In the genomic region with DNA sequence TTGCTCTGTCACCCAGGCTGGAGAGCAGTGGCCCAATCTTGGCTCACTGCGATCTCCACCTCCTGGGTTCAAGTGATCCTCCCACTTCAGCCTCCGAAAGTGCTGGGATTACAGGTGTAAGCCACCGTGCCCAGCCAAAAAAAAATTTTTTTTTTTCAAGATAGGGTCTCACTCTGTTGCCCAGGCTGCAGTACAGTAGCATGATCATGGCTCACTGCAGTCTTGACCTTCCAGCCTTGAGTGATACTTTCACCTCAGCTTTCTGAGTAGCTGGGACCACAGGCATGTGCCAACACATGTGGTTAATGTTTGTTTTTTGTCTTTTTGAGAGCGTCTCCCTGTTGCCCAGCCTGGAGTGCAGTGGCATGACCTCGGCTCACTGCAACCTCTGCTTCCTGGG, we compare ENCODE assay signal across 1 cellular context.
TF ChIP-seq lines count a peak whose summit lies in the region.

No MANE protein-coding gene starts in this region.

TF ChIP-seq in liver, 16 proteins besides CTCF, POLR2A, EP300 and RAD21 (continued from another document):
- TF ChIP-seq, protein P1, sequence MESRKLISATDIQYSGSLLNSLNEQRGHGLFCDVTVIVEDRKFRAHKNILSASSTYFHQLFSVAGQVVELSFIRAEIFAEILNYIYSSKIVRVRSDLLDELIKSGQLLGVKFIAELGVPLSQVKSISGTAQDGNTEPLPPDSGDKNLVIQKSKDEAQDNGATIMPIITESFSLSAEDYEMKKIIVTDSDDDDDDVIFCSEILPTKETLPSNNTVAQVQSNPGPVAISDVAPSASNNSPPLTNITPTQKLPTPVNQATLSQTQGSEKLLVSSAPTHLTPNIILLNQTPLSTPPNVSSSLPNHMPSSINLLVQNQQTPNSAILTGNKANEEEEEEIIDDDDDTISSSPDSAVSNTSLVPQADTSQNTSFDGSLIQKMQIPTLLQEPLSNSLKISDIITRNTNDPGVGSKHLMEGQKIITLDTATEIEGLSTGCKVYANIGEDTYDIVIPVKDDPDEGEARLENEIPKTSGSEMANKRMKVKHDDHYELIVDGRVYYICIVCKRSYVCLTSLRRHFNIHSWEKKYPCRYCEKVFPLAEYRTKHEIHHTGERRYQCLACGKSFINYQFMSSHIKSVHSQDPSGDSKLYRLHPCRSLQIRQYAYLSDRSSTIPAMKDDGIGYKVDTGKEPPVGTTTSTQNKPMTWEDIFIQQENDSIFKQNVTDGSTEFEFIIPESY (IDR thresholded peaks at IDR 0.05): no peak
- TF ChIP-seq HNF4A (conservative IDR thresholded peaks at IDR 0.05) (peak; percentile 8 to 45), TAF1 (conservative IDR thresholded peaks at IDR 0.05) (no peak), EGR1 (IDR thresholded peaks at IDR 0.05; ENCODE audit: low read depth in 2 of 2) (no peak), RXRA (IDR thresholded peaks at IDR 0.05) (peak in 1 of 2 donors; percentile 57)
